1 cellular context compared by ENCODE assay signal in genomic region chr16:19555186-19555937, GRCh38.
TF ChIP-seq lines count a peak whose summit lies in the region.

TSS of gene VPS35L (plus strand) at chr16:19555703. CDS start at chr16:19555730, 27 bp downstream.

TF ChIP-seq in K562, 482 proteins besides CTCF, POLR2A, EP300 and RAD21 (continued from another document and continues in another):
- no peak for TF ChIP-seq POLR3G (IDR thresholded peaks at IDR 0.05; ENCODE audit: extremely low read depth, insufficient read length, insufficient replicate concordance)
- peak; percentile 72; the same call in 1 of the 2 replicates for TF ChIP-seq ZBTB2 (IDR thresholded peaks at IDR 0.05)
- TF ChIP-seq SMC3 (conservative IDR thresholded peaks at IDR 0.05; ENCODE audit: insufficient read depth, low read depth, low read length): no peak
- no peak for TF ChIP-seq ARID3B (CRISPR knock-in tag; IDR thresholded peaks at IDR 0.05; ENCODE audit: borderline replicate concordance)
- TF ChIP-seq ZZZ3 (IDR thresholded peaks at IDR 0.05): no peak
- TF ChIP-seq ZNF830 (CRISPR knock-in tag; IDR thresholded peaks at IDR 0.05): no peak
- TF ChIP-seq ZNF354B (CRISPR knock-in tag; IDR thresholded peaks at IDR 0.05): no peak
- 0 out of 2 replicates have a peak, but pooled peaks have one; percentile 46 for TF ChIP-seq ATF6 (CRISPR knock-in tag; IDR thresholded peaks at IDR 0.05)
- TF ChIP-seq PHF21A (IDR thresholded peaks at IDR 0.05; ENCODE audit: borderline replicate concordance, low read depth): no peak
- TF ChIP-seq CREM (IDR thresholded peaks at IDR 0.05; ENCODE audit: low read depth): no peak; the same call in none of the 2 replicates
- no peak for TF ChIP-seq ZNF785 (CRISPR knock-in tag; IDR thresholded peaks at IDR 0.05)
- TF ChIP-seq FOXP4 (CRISPR knock-in tag; IDR thresholded peaks at IDR 0.05; ENCODE audit: borderline replicate concordance): no peak
- no peak for TF ChIP-seq SMAD3 (CRISPR knock-in tag; conservative IDR thresholded peaks at IDR 0.05)
- TF ChIP-seq ZNF324 (CRISPR knock-in tag; IDR thresholded peaks at IDR 0.05): no peak
- TF ChIP-seq ESRRA (IDR thresholded peaks at IDR 0.05; ENCODE audit: borderline replicate concordance, low read depth): peak; percentile 36; the same call in 1 of the 2 replicates
- TF ChIP-seq SAP30 (IDR thresholded peaks at IDR 0.05; ENCODE audit: borderline replicate concordance, insufficient read depth, low read depth, low read length, poor library complexity, severe bottlenecking): peak; percentile 81
- TF ChIP-seq THRB (CRISPR knock-in tag; conservative IDR thresholded peaks at IDR 0.05): no peak
- peak; percentile 91 for TF ChIP-seq ZNF431 (CRISPR knock-in tag; IDR thresholded peaks at IDR 0.05)
- TF ChIP-seq ZNF561 (CRISPR knock-in tag; conservative IDR thresholded peaks at IDR 0.05): no peak
- no peak for TF ChIP-seq SAFB2 (IDR thresholded peaks at IDR 0.05; ENCODE audit: borderline replicate concordance, low read depth, low read length, severe bottlenecking)
- no peak for TF ChIP-seq GABPB2 (CRISPR knock-in tag; conservative IDR thresholded peaks at IDR 0.05)
- peak; percentile 87; the same call in 1 of the 2 replicates for TF ChIP-seq TCF7 (IDR thresholded peaks at IDR 0.05; ENCODE audit: borderline replicate concordance)
- TF ChIP-seq HEY1 (CRISPR knock-in tag; IDR thresholded peaks at IDR 0.05; ENCODE audit: borderline replicate concordance): no peak
- peak; percentile 50 to 73 for TF ChIP-seq NRF1 (conservative IDR thresholded peaks at IDR 0.05 in 1 of 2, IDR thresholded peaks at IDR 0.05 in 1 of 2)
- TF ChIP-seq ZNF584 (CRISPR knock-in tag; IDR thresholded peaks at IDR 0.05; ENCODE audit: low read depth): peak; percentile 81; the same call in 1 of the 2 replicates
- TF ChIP-seq NR0B1 (IDR thresholded peaks at IDR 0.05; ENCODE audit: partially characterized antibody): no peak
- 0 out of 2 replicates have a peak, but pooled peaks have one; percentile 13 for TF ChIP-seq CHAMP1 (IDR thresholded peaks at IDR 0.05)
- peak; percentile 80 for TF ChIP-seq NFRKB (IDR thresholded peaks at IDR 0.05; ENCODE audit: low read depth)
- TF ChIP-seq STAG1 (CRISPR knock-in tag; IDR thresholded peaks at IDR 0.05; ENCODE audit: borderline replicate concordance): no peak
- TF ChIP-seq MECOM (CRISPR knock-in tag; IDR thresholded peaks at IDR 0.05): no peak
- TF ChIP-seq DMBX1 (CRISPR knock-in tag; IDR thresholded peaks at IDR 0.05; ENCODE audit: borderline replicate concordance): no peak; the same call in 1 of the 2 replicates
- TF ChIP-seq KLF6 (CRISPR knock-in tag; IDR thresholded peaks at IDR 0.05; ENCODE audit: borderline replicate concordance): no peak
- no peak for TF ChIP-seq TCFL5 (CRISPR knock-in tag; conservative IDR thresholded peaks at IDR 0.05)
- TF ChIP-seq HINFP (tag; conservative IDR thresholded peaks at IDR 0.05; ENCODE audit: low read depth): no peak
- peak; percentile 93 for TF ChIP-seq TFAP4 (CRISPR knock-in tag; IDR thresholded peaks at IDR 0.05; ENCODE audit: borderline replicate concordance)
